ENCODE assay signal across 30 cellular contexts in genomic region chr20:7624886-7625285, GRCh38.
"Had no signal": no experiment of that assay in that cellular context is flagged by ENCODE, and none has a peak within 500 bp of the region (broad histone marks: within the 10 kb centered on the region; RNA-seq: fewer than 3 reads in every experiment).

No MANE protein-coding gene starts in this region.

- H3K27me3 ChIP-seq: neural progenitor cell, ovary, right lobe of liver, sigmoid colon, suprapubic skin, testis, tibial artery, transverse colon, upper lobe of right lung, vagina had no signal

- H2AFZ ChIP-seq: neural progenitor cell, parathyroid adenoma had no signal

- H3K27ac ChIP-seq: neural progenitor cell, ovary, parathyroid adenoma, psoas muscle, right lobe of liver, sigmoid colon, suprapubic skin, testis, tibial artery, transverse colon, upper lobe of right lung, vagina had no signal

- H3K4me2 ChIP-seq: neural progenitor cell had no signal

- DNase-seq: natural killer cell; occipital lobe; ovary; posterior cingulate gyrus; psoas muscle; right cardiac atrium; right lobe of liver; sigmoid colon; small intestine; stimulated activated CD4-positive, alpha-beta T cell treated with anti-CD3 and anti-CD28 coated beads, Interleukin-15, amount 100 ng/mL, for 24 hours; stimulated activated CD4-positive, alpha-beta T cell treated with anti-CD3 and anti-CD28 coated beads, Interleukin-2, amount 100 ng/mL, for 24 hours; stimulated activated CD4-positive, alpha-beta T cell treated with anti-CD3 and anti-CD28 coated beads, Interleukin-2, amount 100 ng/mL, for 48 hours; stimulated activated CD4-positive, alpha-beta T cell treated with anti-CD3 and anti-CD28 coated beads, Interleukin-4, amount 100 ng/mL, for 24 hours; stimulated activated naive CD4-positive, alpha-beta T cell; stimulated activated naive CD8-positive, alpha-beta T cell treated with anti-CD3 and anti-CD28 coated beads, Interleukin-15, amount 100 ng/mL, for 72 hours; stimulated activated naive CD8-positive, alpha-beta T cell treated with anti-CD3 and anti-CD28 coated beads, Interleukin-15, Interleukin-2, amounts not matched to agents 100 U/mL and 50 U/mL, for 24 hours; substantia nigra; testis; tibial artery; transverse colon; upper lobe of right lung had no signal

- H3K4me1 ChIP-seq: neural progenitor cell, parathyroid adenoma, psoas muscle, right lobe of liver, sigmoid colon, suprapubic skin, testis, tibial artery, transverse colon, upper lobe of right lung, vagina had no signal

- H3K27ac Mint-ChIP-seq: natural killer cell; nephron; neural progenitor cell; progenitor cell of endocrine pancreas; stimulated activated effector memory CD8-positive, alpha-beta T cell treated with anti-CD3 and anti-CD28 coated beads, Interleukin-12 subunit alpha, Interleukin-12 subunit beta, amount 100 ng/mL, for 72 hours; stimulated activated naive CD8-positive, alpha-beta T cell treated with anti-CD3 and anti-CD28 coated beads, Interleukin-15, amount 100 ng/mL, for 72 hours; type B pancreatic cell had no signal

- H3K9ac ChIP-seq: neural progenitor cell, parathyroid adenoma had no signal

- ATAC-seq: natural killer cell; psoas muscle; right cardiac atrium; right lobe of liver; stimulated activated effector memory CD8-positive, alpha-beta T cell treated with anti-CD3 and anti-CD28 coated beads, Interleukin-12 subunit alpha, Interleukin-12 subunit beta, amount 100 ng/mL, for 72 hours; stimulated activated naive CD8-positive, alpha-beta T cell treated with anti-CD3 and anti-CD28 coated beads, Interleukin-15, amount 100 ng/mL, for 72 hours; stimulated activated naive CD8-positive, alpha-beta T cell treated with anti-CD3 and anti-CD28 coated beads, Interleukin-15, Interleukin-2, amounts not matched to agents 100 U/mL and 50 U/mL, for 24 hours; upper lobe of right lung had no signal

- H3K9me3 ChIP-seq: ovary, psoas muscle, right lobe of liver, sigmoid colon, suprapubic skin, testis, transverse colon, upper lobe of right lung, vagina had no signal

- H3K36me3 Mint-ChIP-seq: natural killer cell; neural progenitor cell; stimulated activated effector memory CD8-positive, alpha-beta T cell treated with anti-CD3 and anti-CD28 coated beads, Interleukin-12 subunit alpha, Interleukin-12 subunit beta, amount 100 ng/mL, for 72 hours; type B pancreatic cell had no signal

- H3K27me3 Mint-ChIP-seq: progenitor cell of endocrine pancreas; stimulated activated naive CD8-positive, alpha-beta T cell treated with anti-CD3 and anti-CD28 coated beads, Interleukin-15, amount 100 ng/mL, for 72 hours; type B pancreatic cell had no signal

- H3K4me3 ChIP-seq: neural progenitor cell, ovary, psoas muscle, right lobe of liver, sigmoid colon, suprapubic skin, testis, tibial artery, transverse colon, upper lobe of right lung, vagina had no signal

- FAIRE-seq: small intestine, urothelium cell line had no signal

- H3K79me2 ChIP-seq: parathyroid adenoma had no signal

- H3K36me3 ChIP-seq: neural progenitor cell, ovary, right lobe of liver, sigmoid colon, suprapubic skin, tibial artery, transverse colon, upper lobe of right lung, vagina had no signal

- H3K4me3 Mint-ChIP-seq: natural killer cell; nephron; neural progenitor cell; stimulated activated effector memory CD8-positive, alpha-beta T cell treated with anti-CD3 and anti-CD28 coated beads, Interleukin-12 subunit alpha, Interleukin-12 subunit beta, amount 100 ng/mL, for 72 hours; stimulated activated naive CD8-positive, alpha-beta T cell treated with anti-CD3 and anti-CD28 coated beads, Interleukin-15, amount 100 ng/mL, for 72 hours; type B pancreatic cell had no signal

- H3K4me1 Mint-ChIP-seq: natural killer cell; nephron; neural progenitor cell; stimulated activated effector memory CD8-positive, alpha-beta T cell treated with anti-CD3 and anti-CD28 coated beads, Interleukin-12 subunit alpha, Interleukin-12 subunit beta, amount 100 ng/mL, for 72 hours; stimulated activated naive CD8-positive, alpha-beta T cell treated with anti-CD3 and anti-CD28 coated beads, Interleukin-15, amount 100 ng/mL, for 72 hours had no signal
